In the genomic region with DNA sequence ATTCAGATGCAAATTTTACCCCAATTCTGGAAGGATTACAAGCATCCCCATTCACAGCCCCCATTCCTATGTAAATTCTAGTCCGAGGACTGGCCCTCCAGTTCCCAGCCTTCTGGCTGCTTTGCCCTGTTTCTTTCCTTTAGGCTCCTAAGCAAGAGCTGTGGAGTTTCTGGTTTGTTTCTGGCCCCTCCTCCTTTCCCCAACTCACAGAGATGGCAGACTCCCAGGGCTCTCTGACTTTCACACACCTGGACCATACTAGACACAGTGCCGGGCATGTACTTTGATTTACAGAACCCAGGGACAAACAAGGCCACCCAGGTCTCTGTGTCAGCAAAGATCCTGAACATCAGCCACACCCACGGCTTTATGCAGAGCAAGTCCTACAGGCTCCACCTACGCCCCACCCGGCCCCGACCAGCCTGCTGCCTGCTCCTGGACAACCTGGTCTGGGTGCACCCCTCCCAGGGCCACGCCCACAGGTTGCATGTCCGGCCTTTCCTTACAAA, we compare ENCODE assay signal across 11 cellular contexts.
A peak's percentile ranks its signal among the peaks of the same experiment; 100 is the strongest.
DNase-seq lines count a peak whose midpoint lies in the region; ATAC-seq, FAIRE-seq and TF ChIP-seq lines count a peak whose summit lies in the region.
"Had no signal": no experiment of that assay in that cellular context is flagged by ENCODE, and none has a peak within 500 bp of the region (broad histone marks: within the 10 kb centered on the region; RNA-seq: fewer than 3 reads in every experiment).

No MANE protein-coding gene starts in this region.

- peak overlapping the region in 4 of 6 donors; percentile 19 to 81 (median 21) for H3K27ac Mint-ChIP-seq in naive B cell

- DNase-seq in GM12891 (ENCODE audit: insufficient read length, low spot score), result no peak
- DNase-seq in NCI-H510A (lab: John Stamatoyannopoulos, UW), result peak; percentile 92
- DNase-seq in cerebellar cortex (ENCODE audit: low spot score), result peak; percentile 21
- no peak for DNase-seq in naive B cell
- DNase-seq in hepatic stellate cell (ENCODE audit: low spot score), result no peak
- DNase-seq in left ventricle myocardium superior, result no peak
- DNase-seq in 8988T, result no peak
- DNase-seq: stimulated activated CD4-positive, alpha-beta T cell treated with anti-CD3 and anti-CD28 coated beads, Interleukin-4, amount 100 ng/mL, for 24 hours had no signal

- FAIRE-seq in GM12891 (lab: Jason Lieb, UNC), result peak; percentile 55
- FAIRE-seq: islet of Langerhans had no signal

- TF ChIP-seq POLR2A in GM12891 (IDR thresholded peaks at IDR 0.05; ENCODE audit: low read depth, low read length), result no peak

- intact Hi-C loops in left ventricle myocardium superior (cut with micrococcal nuclease), result no loop called here

- peak overlapping the region in 2 of 8 donors; percentile 23 to 66 for H3K4me3 Mint-ChIP-seq in naive B cell

- peaks cover 53 to 92% (median 81%) of the 10 kb centered on the region in 3 donors for H3K4me1 Mint-ChIP-seq in naive B cell

- H3K27me3 Mint-ChIP-seq in naive B cell, result no peaks in the 10 kb centered on the region

- H3K36me3 Mint-ChIP-seq in naive B cell, result no peaks in the 10 kb centered on the region

- ATAC-seq in naive B cell (ENCODE audit: low read depth in 2 of 2) (no peak), left ventricle myocardium superior (no peak), GM18868 (IDR thresholded peaks at IDR 0.05; ENCODE audit: unreplicated experiment) (no peak)
- ATAC-seq: Right ventricle myocardium inferior had no signal

- H3K9me3 Mint-ChIP-seq in naive B cell, result no peaks in the 10 kb centered on the region

TF ChIP-seq in GM12891, 5 proteins besides CTCF, POLR2A, EP300 and RAD21:
- TF ChIP-seq TAF1 (IDR thresholded peaks at IDR 0.05; ENCODE audit: low read depth, low read length), result no peak
- no peak for TF ChIP-seq POLR2AphosphoS5 (IDR thresholded peaks at IDR 0.05; ENCODE audit: low read depth, low read length)
- no peak for TF ChIP-seq POU2F2 (IDR thresholded peaks at IDR 0.05; ENCODE audit: low read depth, low read length)
- TF ChIP-seq SPI1 (IDR thresholded peaks at IDR 0.05; ENCODE audit: low read depth, low read length), result no peak
- no peak for TF ChIP-seq PAX5 (IDR thresholded peaks at IDR 0.05; ENCODE audit: insufficient read depth, low read length, severe bottlenecking)

Comparison
In these comparisons a context has a peak if more than half of its experiments do, and no peak if none do; other contexts are left out.
1. DNase-seq: peak in NCI-H510A (single experiment) and cerebellar cortex (single experiment); none in GM12891 (single experiment), naive B cell (single experiment), hepatic stellate cell (single experiment), left ventricle myocardium superior (single experiment) and 8988T (single experiment).